In genomic region chr12:65100140-65100539, GRCh38 we compare ENCODE assay signal across 10 cellular contexts. TPM values are rescaled to one million over a fixed set of nuclear protein-coding genes. Genes with fewer than 3 reads are reported as not detected.
DNase-seq lines count a peak whose midpoint lies in the region; ATAC-seq and TF ChIP-seq lines count a peak whose summit lies in the region.
"Had no signal": no experiment of that assay in that cellular context is flagged by ENCODE, and none has a peak within 500 bp of the region (broad histone marks: within the 10 kb centered on the region; RNA-seq: fewer than 3 reads in every experiment).

No MANE protein-coding gene starts in this region.

- H3K27ac Mint-ChIP-seq in nephron = peak overlapping the region in 1 of 3 experiments; percentile 15

- no peaks in the 10 kb centered on the region for H3K36me3 ChIP-seq in esophagus squamous epithelium
- H3K36me3 ChIP-seq: neutrophil had no signal

- H3K27ac ChIP-seq in esophagus squamous epithelium = no peak overlapping the region
- H3K27ac ChIP-seq: neutrophil had no signal

- no peaks in the 10 kb centered on the region for H3K27me3 ChIP-seq in esophagus squamous epithelium

- TF ChIP-seq POLR2A in esophagus squamous epithelium (IDR thresholded peaks at IDR 0.05) = no peak

- H3K4me3 ChIP-seq in LNCaP clone FGC (ENCODE audit: low read depth, low read length) (no peak overlapping the region), cardiac fibroblast (replicated peaks in 1 of 2; ENCODE audit: low read depth in 2 of 2, low read length in 2 of 2) (no peak overlapping the region), esophagus squamous epithelium (no peak overlapping the region)

- H3K4me1 ChIP-seq in esophagus squamous epithelium = no peaks in the 10 kb centered on the region

- ATAC-seq in GM18873 (IDR thresholded peaks at IDR 0.05; ENCODE audit: low FRiP score, unreplicated experiment) = no peak

- H3K4me3 Mint-ChIP-seq in nephron = no peak overlapping the region

- no peaks in the 10 kb centered on the region for H3K27me3 Mint-ChIP-seq in nephron (ENCODE audit: low read depth)

- intact Hi-C loops in esophagus squamous epithelium (cut with DNase I) = no loop called here

- no peaks in the 10 kb centered on the region for H3K9me3 ChIP-seq in esophagus squamous epithelium
- H3K9me3 ChIP-seq: neutrophil had no signal

- peaks cover 4% of the 10 kb centered on the region for H3K36me3 Mint-ChIP-seq in nephron (ENCODE audit: low read depth)

- H3K9me3 Mint-ChIP-seq in nephron = no peaks in the 10 kb centered on the region

- DNase-seq in DMS 273 (lab: John Stamatoyannopoulos, UW; ENCODE audit: unreplicated experiment) (peak; percentile 7), DMS 273 treated with DMSO at 0.1 percent for 48 hours (lab: John Stamatoyannopoulos, UW) (no peak), LNCaP clone FGC (ENCODE audit: low read depth) (no peak), cardiac fibroblast (ENCODE audit: low read depth in 2 of 2) (peak in 1 of 2 donors; percentile 16), esophagus squamous epithelium (lab: John Stamatoyannopoulos, UW) (no peak), RPMI8226 (no peak)
- DNase-seq: 8988T had no signal

- no peaks in the 10 kb centered on the region for H3K4me1 Mint-ChIP-seq in nephron

- TF ChIP-seq CTCF in LNCaP clone FGC (IDR thresholded peaks at IDR 0.05; ENCODE audit: control insufficient read depth, extremely low read depth, insufficient read depth) (peak; percentile 52), cardiac fibroblast (IDR thresholded peaks at IDR 0.05; ENCODE audit: low read depth, low read length) (peak; percentile 20), nephron (IDR thresholded peaks at IDR 0.05; ENCODE audit: unreplicated experiment in 3 of 3) (peak; percentile 28 to 53 (median 48)), esophagus squamous epithelium (IDR thresholded peaks at IDR 0.05) (no peak)

- 55 to 62% methylated on average over 3 of the region's 3 CpGs for WGBS in esophagus squamous epithelium, 2 donors

RNA-seq across cellular contexts. Expression of gene WIF1, which starts 21.0 kb away (rescaled TPM):
- total RNA-seq in esophagus squamous epithelium = 1 to 10 TPM in 1 of 4 donors, not detected in 3; 6.1 TPM

Comparison
In these comparisons a context has a peak if more than half of its experiments do, and no peak if none do; other contexts are left out.
1. CTCF ChIP-seq: peak in LNCaP clone FGC (single experiment), cardiac fibroblast (single experiment) and nephron (3 of 3); none in esophagus squamous epithelium (0 of 6).